ENCODE assay signal across 15 cellular contexts in the genomic region with DNA sequence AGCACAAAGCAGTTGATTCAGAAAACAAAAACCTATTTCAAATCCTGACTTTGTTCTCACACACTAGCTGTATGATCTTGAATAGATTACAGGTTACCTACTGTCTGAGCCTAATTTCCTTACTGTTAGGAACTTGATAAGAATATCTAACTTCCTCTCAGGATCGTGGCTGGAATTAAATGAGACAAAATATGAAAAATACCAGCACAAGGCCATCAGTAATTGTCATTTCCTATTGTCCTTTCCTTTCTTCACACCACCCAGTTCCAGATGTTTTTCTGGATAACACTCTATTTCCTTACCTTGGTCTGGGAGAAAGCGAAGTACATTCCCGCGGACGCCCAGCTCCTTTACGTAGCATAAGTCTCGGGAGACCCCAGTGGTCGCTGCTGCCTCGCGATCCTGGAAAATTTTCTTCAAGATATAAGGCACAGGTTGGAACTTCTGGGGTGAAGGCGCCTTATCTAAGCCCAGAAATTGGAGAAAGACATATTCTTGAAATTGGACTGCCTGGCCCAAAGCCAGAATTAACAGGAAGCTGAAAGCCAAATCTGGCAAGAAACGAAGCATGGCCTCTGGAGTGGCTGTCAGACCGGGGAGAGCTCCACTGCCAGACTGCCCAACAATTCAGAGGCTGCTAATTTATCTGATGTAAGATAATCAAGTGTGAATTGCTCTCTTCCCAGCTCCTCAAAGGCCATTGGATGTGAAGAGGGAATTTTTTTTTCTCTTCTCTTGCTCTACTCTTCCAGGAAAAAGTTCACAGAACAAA. TPM values are rescaled to one million over a fixed set of nuclear protein-coding genes. Genes with fewer than 3 reads are reported as not detected.
DNase-seq lines count a peak whose midpoint lies in the region; ATAC-seq and TF ChIP-seq lines count a peak whose summit lies in the region.
"Had no signal": no experiment of that assay in that cellular context is flagged by ENCODE, and none has a peak within 500 bp of the region (broad histone marks: within the 10 kb centered on the region; RNA-seq: fewer than 3 reads in every experiment).

A gene (minus strand): TSS at position 617 of the 772 bp plus-strand sequence. CDS start 47 bp downstream, at position 570.

- TF ChIP-seq POLR2A in gastroesophageal sphincter (IDR thresholded peaks at IDR 0.05) = no peak

- POLR2A ChIA-PET in CD4-positive, alpha-beta T cell (lab: Charles Lee) = no interaction called here
- POLR2A ChIA-PET in RWPE1 (lab: Yijun Ruan, JAX; ENCODE audit: low non-redundant PET) = no interaction called here

- H3K9me3 ChIP-seq in gastroesophageal sphincter = no peaks in the 10 kb centered on the region
- no peaks in the 10 kb centered on the region for H3K9me3 ChIP-seq in neuron (ENCODE audit: low read length)
- H3K9me3 ChIP-seq in CD4-positive, alpha-beta T cell (ENCODE audit: control insufficient read depth, low read length) = no peaks in the 10 kb centered on the region

- CTCF ChIA-PET in Calu3 (lab: Charles Lee) = interaction anchor here (1.0 kb wide), 1 partner anchor 53 kb away, joined by 4 read pairs; no protein-coding TSS in a partner anchor
- CTCF ChIA-PET in CD4-positive, alpha-beta T cell (lab: Charles Lee) = no interaction called here
- CTCF ChIA-PET in RWPE1 (lab: Yijun Ruan, JAX) = no interaction called here

- in situ Hi-C loops in GM13976 (cut with MboI; ENCODE audit: low sequenced_read_pairs, unreplicated experiment) = no loop called here

- TF ChIP-seq CTCF in Calu3 (IDR thresholded peaks at IDR 0.05; ENCODE audit: unreplicated experiment) (no peak), gastroesophageal sphincter (IDR thresholded peaks at IDR 0.05) (no peak), GM13976 (IDR thresholded peaks at IDR 0.05; ENCODE audit: borderline replicate concordance, control extremely low read depth, extremely low read depth, insufficient read depth, missing control alignments) (no peak), RWPE1 (conservative IDR thresholded peaks at IDR 0.05; ENCODE audit: low read depth) (no peak)
- TF ChIP-seq CTCF in CD4-positive, alpha-beta T cell (IDR thresholded peaks at IDR 0.05) = no peak

- DNase-seq in Calu3 (peak; percentile 6), RPMI8226 (peak; percentile 42), GM13976 (ENCODE audit: low spot score) (no peak), RWPE1 (ENCODE audit: low spot score) (no peak)
- DNase-seq in CD4-positive, alpha-beta T cell = no peak
- DNase-seq: activated T-cell treated with anti-CD3 and anti-CD28 coated beads, Interleukin-2, amount 50 U/mL, for 24 hours; NCI-H1048; NCI-H524 treated with DMSO at 0.1 percent for 48 hours; SIG-M5; stimulated activated CD4-positive, alpha-beta T cell treated with anti-CD3 and anti-CD28 coated beads, Interleukin-1b, Interleukin-23, amount 100 ng/mL, for 48 hours had no signal

- H3K4me1 ChIP-seq in gastroesophageal sphincter = no peaks in the 10 kb centered on the region
- H3K4me1 ChIP-seq in neuron (ENCODE audit: insufficient read depth, low read length) = no peaks in the 10 kb centered on the region

- H3K4me1 Mint-ChIP-seq in Calu3 (ENCODE audit: low read depth, unreplicated experiment) = no peaks in the 10 kb centered on the region
- peaks cover 15% of the 10 kb centered on the region for H3K4me1 Mint-ChIP-seq in CD4-positive, alpha-beta T cell (ENCODE audit: low read depth)

- H3K9me3 Mint-ChIP-seq in Calu3 (ENCODE audit: low read depth, unreplicated experiment) = no peaks in the 10 kb centered on the region
- no peaks in the 10 kb centered on the region for H3K9me3 Mint-ChIP-seq in CD4-positive, alpha-beta T cell
- H3K9me3 Mint-ChIP-seq: activated T-cell treated with anti-CD3 and anti-CD28 coated beads, Interleukin-2, amount 50 U/mL, for 24 hours had no signal

- ATAC-seq in gastroesophageal sphincter = peak; percentile 39
- ATAC-seq in CD4-positive, alpha-beta T cell (ENCODE audit: poor library complexity) = no peak
- ATAC-seq in GM21381 (IDR thresholded peaks at IDR 0.05; ENCODE audit: unreplicated experiment) = no peak

- BruUV-seq in Calu3 (replicated peaks; lab: Mats Ljungman, UMichigan) = no TSS peak

- no peak within 1 kb of the TSS for H3K27ac Mint-ChIP-seq in Calu3 (ENCODE audit: unreplicated experiment)
- H3K27ac Mint-ChIP-seq in CD4-positive, alpha-beta T cell = no peak within 1 kb of the TSS
- H3K27ac Mint-ChIP-seq: activated T-cell treated with anti-CD3 and anti-CD28 coated beads, Interleukin-2, amount 50 U/mL, for 24 hours had no signal

- intact Hi-C loops in Calu3 (cut with micrococcal nuclease; ENCODE audit: unreplicated experiment) = no loop called here
- intact Hi-C loops in CD4-positive, alpha-beta T cell (cut with DNase I, micrococcal nuclease) = no loop called here

- no peak for TF ChIP-seq EP300 in gastroesophageal sphincter (IDR thresholded peaks at IDR 0.05)

- no peaks in the 10 kb centered on the region for H3K27me3 Mint-ChIP-seq in Calu3 (ENCODE audit: unreplicated experiment)
- H3K27me3 Mint-ChIP-seq in CD4-positive, alpha-beta T cell = peaks cover 10% of the 10 kb centered on the region

- WGBS in gastroesophageal sphincter (ENCODE audit: low coverage in 1 of 2), 2 donors = 24 to 26% methylated on average over 9 of the region's 13 CpGs

- no peak within 1 kb of the TSS for H3K4me3 Mint-ChIP-seq in Calu3 (ENCODE audit: low read depth, unreplicated experiment)
- no peak within 1 kb of the TSS for H3K4me3 Mint-ChIP-seq in CD4-positive, alpha-beta T cell
- H3K4me3 Mint-ChIP-seq: activated T-cell treated with anti-CD3 and anti-CD28 coated beads, Interleukin-2, amount 50 U/mL, for 24 hours had no signal

- H3K27me3 ChIP-seq in gastroesophageal sphincter = peaks cover 3% of the 10 kb centered on the region
- H3K27me3 ChIP-seq in neuron (ENCODE audit: insufficient read depth, low read length) = no peaks in the 10 kb centered on the region
- H3K27me3 ChIP-seq in CD4-positive, alpha-beta T cell (ENCODE audit: control insufficient read depth, insufficient read depth, low read length) = no peaks in the 10 kb centered on the region

- no peaks in the 10 kb centered on the region for H3K36me3 ChIP-seq in gastroesophageal sphincter
- no peaks in the 10 kb centered on the region for H3K36me3 ChIP-seq in neuron (ENCODE audit: insufficient read depth, low read length)

- no peak within 1 kb of the TSS for H3K4me3 ChIP-seq in gastroesophageal sphincter
- no peak within 1 kb of the TSS for H3K4me3 ChIP-seq in neuron (ENCODE audit: low read length)

- H3K36me3 Mint-ChIP-seq in Calu3 (ENCODE audit: insufficient read depth, unreplicated experiment) = no peaks in the 10 kb centered on the region
- no peaks in the 10 kb centered on the region for H3K36me3 Mint-ChIP-seq in CD4-positive, alpha-beta T cell (ENCODE audit: low read depth)

- H3K27ac ChIP-seq in gastroesophageal sphincter (no peak within 1 kb of the TSS), RWPE1 (no peak within 1 kb of the TSS)
- H3K27ac ChIP-seq in CD4-positive, alpha-beta T cell (ENCODE audit: low read depth, low read length) = no peak within 1 kb of the TSS
- H3K27ac ChIP-seq: HL-60 had no signal

- H2AFZ ChIP-seq in neuron (ENCODE audit: low read depth, low read length) = peak within 1 kb of the TSS; percentile 26

RNA-seq across cellular contexts. Expression of the gene that starts here (rescaled TPM):
- total RNA-seq in Calu3 (2022) (not detected in 2 replicates), gastroesophageal sphincter (not detected)
- not detected for total RNA-seq in CD4-positive, alpha-beta T cell
- total RNA-seq: kidney epithelial cell had no signal

Comparison
In these comparisons a context has a peak if more than half of its experiments do, and no peak if none do; other contexts are left out.
1. Peak in DNase-seq in Calu3; RNA of the gene not detected or under 1 TPM.
2. Peak in ATAC-seq in gastroesophageal sphincter; RNA of the gene not detected or under 1 TPM.